In the genomic region with DNA sequence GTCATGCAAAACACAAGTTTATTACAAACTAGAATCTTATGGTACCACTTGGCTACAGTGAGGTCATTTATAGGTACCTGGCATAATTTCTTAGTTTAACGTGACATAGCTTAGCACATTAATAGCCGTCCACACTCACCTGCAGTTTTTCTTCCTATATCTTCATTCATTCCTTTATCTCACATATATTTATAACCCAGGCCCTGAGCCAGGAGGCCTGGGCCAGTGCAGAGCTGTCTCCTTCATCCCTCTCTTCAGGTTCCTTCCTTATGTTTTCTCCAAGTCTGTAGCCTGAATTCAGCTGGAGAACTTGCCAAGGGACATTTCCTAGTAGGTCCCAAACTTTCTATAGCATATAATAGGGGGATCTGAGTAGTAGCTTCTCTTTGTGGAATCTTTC, we compare ENCODE assay signal across 6 cellular contexts.
"Had no signal": no experiment of that assay in that cellular context is flagged by ENCODE, and none has a peak within 500 bp of the region (broad histone marks: within the 10 kb centered on the region; RNA-seq: fewer than 3 reads in every experiment).

No MANE protein-coding gene starts in this region.

- H3K4me3 ChIP-seq: K562 had no signal

- ATAC-seq: HepG2, K562 had no signal

- H3K4me3 Mint-ChIP-seq: IgD-negative memory B cell had no signal

- H3K27ac ChIP-seq: HL-60 had no signal

- H3K4me1 Mint-ChIP-seq: IgD-negative memory B cell had no signal

- H3K36me3 Mint-ChIP-seq: IgD-negative memory B cell had no signal

- DNase-seq: KBM-7, KG1 had no signal

- H3K27ac Mint-ChIP-seq: IgD-negative memory B cell had no signal
